ENCODE assay signal across 21 cellular contexts in genomic region chr5:176935017-176935416, GRCh38. TPM values are rescaled to one million over a fixed set of nuclear protein-coding genes. Genes with fewer than 3 reads are reported as not detected.
DNase-seq lines count a peak whose midpoint lies in the region; ATAC-seq and TF ChIP-seq lines count a peak whose summit lies in the region.
"Had no signal": no experiment of that assay in that cellular context is flagged by ENCODE, and none has a peak within 500 bp of the region (broad histone marks: within the 10 kb centered on the region; RNA-seq: fewer than 3 reads in every experiment).

No MANE protein-coding gene starts in this region.

- H3K27ac Mint-ChIP-seq in activated CD4-positive, alpha-beta T cell treated with anti-CD3 and anti-CD28 coated beads, Interleukin-2, amount 10 ng/mL, durations not matched to agents 24 days and 14 days, result peak overlapping the region; percentile 1
- no peak overlapping the region for H3K27ac Mint-ChIP-seq in activated CD4-positive, alpha-beta T cell treated with anti-CD3 and anti-CD28 coated beads, Interleukin-2, amount 10 ng/mL, durations not matched to agents 7 days and 5 days
- peak overlapping the region; percentile 24 for H3K27ac Mint-ChIP-seq in CD8-positive, alpha-beta T cell
- peak overlapping the region; percentile 20 for H3K27ac Mint-ChIP-seq in activated T-helper 1 cell treated with anti-CD3 and anti-CD28 coated beads, Interleukin-12 subunit alpha, Interleukin-12 subunit beta, Interleukin-2, Interleukin-4 antibody, amounts not matched to agents 30 ng/mL and 10 ng/mL and 1 ng/mL, durations not matched to agents 14 hours and 24 hours and 36 hours
- peak overlapping the region in 5 of 6 donors; percentile 3 to 41 (median 32) for H3K27ac Mint-ChIP-seq in immature natural killer cell
- H3K27ac Mint-ChIP-seq: IgD-negative memory B cell had no signal

- no peaks in the 10 kb centered on the region for H3K9me3 ChIP-seq in CD8-positive, alpha-beta T cell (ENCODE audit: low read length)
- H3K9me3 ChIP-seq: Peyer's patch had no signal

- H3K4me3 Mint-ChIP-seq in activated CD4-positive, alpha-beta T cell treated with anti-CD3 and anti-CD28 coated beads, Interleukin-2, amount 10 ng/mL, durations not matched to agents 24 days and 14 days, result no peak overlapping the region
- no peak overlapping the region for H3K4me3 Mint-ChIP-seq in activated CD4-positive, alpha-beta T cell treated with anti-CD3 and anti-CD28 coated beads, Interleukin-2, amount 10 ng/mL, durations not matched to agents 7 days and 5 days
- H3K4me3 Mint-ChIP-seq in CD8-positive, alpha-beta T cell, result no peak overlapping the region
- H3K4me3 Mint-ChIP-seq in activated T-helper 1 cell treated with anti-CD3 and anti-CD28 coated beads, Interleukin-12 subunit alpha, Interleukin-12 subunit beta, Interleukin-2, Interleukin-4 antibody, amounts not matched to agents 30 ng/mL and 10 ng/mL and 1 ng/mL, durations not matched to agents 14 hours and 24 hours and 36 hours, result no peak overlapping the region
- no peak overlapping the region for H3K4me3 Mint-ChIP-seq in immature natural killer cell
- H3K4me3 Mint-ChIP-seq: IgD-negative memory B cell had no signal

- peaks cover 45% of the 10 kb centered on the region for H3K36me3 Mint-ChIP-seq in activated CD4-positive, alpha-beta T cell treated with anti-CD3 and anti-CD28 coated beads, Interleukin-2, amount 10 ng/mL, durations not matched to agents 24 days and 14 days (ENCODE audit: low read depth)
- peaks cover 36% of the 10 kb centered on the region for H3K36me3 Mint-ChIP-seq in activated CD4-positive, alpha-beta T cell treated with anti-CD3 and anti-CD28 coated beads, Interleukin-2, amount 10 ng/mL, durations not matched to agents 7 days and 5 days (ENCODE audit: low read depth)
- peaks cover 75% of the 10 kb centered on the region for H3K36me3 Mint-ChIP-seq in CD8-positive, alpha-beta T cell
- peaks cover 29% of the 10 kb centered on the region for H3K36me3 Mint-ChIP-seq in activated T-helper 1 cell treated with anti-CD3 and anti-CD28 coated beads, Interleukin-12 subunit alpha, Interleukin-12 subunit beta, Interleukin-2, Interleukin-4 antibody, amounts not matched to agents 30 ng/mL and 10 ng/mL and 1 ng/mL, durations not matched to agents 14 hours and 24 hours and 36 hours (ENCODE audit: low read depth)
- H3K36me3 Mint-ChIP-seq in immature natural killer cell, result peaks cover 0 to 13% (median 4%) of the 10 kb centered on the region in 3 donors

- H3K27ac ChIP-seq in CD8-positive, alpha-beta T cell (ENCODE audit: low read depth, low read length), result no peak overlapping the region
- H3K27ac ChIP-seq: C4-2B, Peyer's patch had no signal

- CTCF ChIA-PET in activated CD4-positive, alpha-beta T cell treated with anti-CD3 and anti-CD28 coated beads, Interleukin-2, amount 10 ng/mL, durations not matched to agents 7 days and 5 days (lab: Charles Lee), result no interaction called here
- CTCF ChIA-PET in CD8-positive, alpha-beta T cell (lab: Charles Lee), result no interaction called here

- DNase-seq in activated CD4-positive, alpha-beta T cell treated with anti-CD3 and anti-CD28 coated beads, Interleukin-2, amount 10 ng/mL, durations not matched to agents 24 days and 14 days, result no peak
- no peak for DNase-seq in activated CD4-positive, alpha-beta T cell treated with anti-CD3 and anti-CD28 coated beads, Interleukin-2, amount 10 ng/mL, durations not matched to agents 7 days and 5 days
- DNase-seq in CD8-positive, alpha-beta T cell, result no peak
- DNase-seq in activated T-helper 1 cell treated with anti-CD3 and anti-CD28 coated beads, Interleukin-12 subunit alpha, Interleukin-12 subunit beta, Interleukin-2, Interleukin-4 antibody, amounts not matched to agents 30 ng/mL and 10 ng/mL and 1 ng/mL, durations not matched to agents 14 hours and 24 hours and 36 hours (ENCODE audit: low spot score), result no peak
- no peak for DNase-seq in immature natural killer cell
- no peak for DNase-seq in NOMO-1 (lab: John Stamatoyannopoulos, UW; ENCODE audit: unreplicated experiment in 2 of 2)
- DNase-seq in GM13976 (ENCODE audit: low spot score), result no peak
- DNase-seq: 8988T, AML-193, GDM1, NCI-H1105, NCI-H146, NCI-H2029, NCI-H2227 treated with DMSO at 0.1 percent for 48 hours, NCI-H510A treated with DMSO at 0.1 percent for 48 hours, NCI-H748 treated with DMSO at 0.1 percent for 48 hours, Peyer's patch had no signal

- H3K9me3 Mint-ChIP-seq in activated CD4-positive, alpha-beta T cell treated with anti-CD3 and anti-CD28 coated beads, Interleukin-2, amount 10 ng/mL, durations not matched to agents 24 days and 14 days, result no peaks in the 10 kb centered on the region
- no peaks in the 10 kb centered on the region for H3K9me3 Mint-ChIP-seq in activated CD4-positive, alpha-beta T cell treated with anti-CD3 and anti-CD28 coated beads, Interleukin-2, amount 10 ng/mL, durations not matched to agents 7 days and 5 days
- no peaks in the 10 kb centered on the region for H3K9me3 Mint-ChIP-seq in CD8-positive, alpha-beta T cell
- no peaks in the 10 kb centered on the region for H3K9me3 Mint-ChIP-seq in activated T-helper 1 cell treated with anti-CD3 and anti-CD28 coated beads, Interleukin-12 subunit alpha, Interleukin-12 subunit beta, Interleukin-2, Interleukin-4 antibody, amounts not matched to agents 30 ng/mL and 10 ng/mL and 1 ng/mL, durations not matched to agents 14 hours and 24 hours and 36 hours
- H3K9me3 Mint-ChIP-seq in immature natural killer cell, result no peaks in the 10 kb centered on the region
- H3K9me3 Mint-ChIP-seq: IgD-negative memory B cell had no signal

- no peak for TF ChIP-seq CTCF in CD8-positive, alpha-beta T cell (IDR thresholded peaks at IDR 0.05)
- TF ChIP-seq CTCF in GM13976 (IDR thresholded peaks at IDR 0.05; ENCODE audit: borderline replicate concordance, control extremely low read depth, extremely low read depth, insufficient read depth, missing control alignments), result no peak

- intact Hi-C loops in activated CD4-positive, alpha-beta T cell treated with anti-CD3 and anti-CD28 coated beads, Interleukin-2, amount 10 ng/mL, durations not matched to agents 24 days and 14 days (cut with micrococcal nuclease), result no loop called here
- intact Hi-C loops in CD8-positive, alpha-beta T cell (cut with DNase I, micrococcal nuclease), result no loop called here
- intact Hi-C loops in activated T-helper 1 cell treated with anti-CD3 and anti-CD28 coated beads, Interleukin-12 subunit alpha, Interleukin-12 subunit beta, Interleukin-2, Interleukin-4 antibody, amounts not matched to agents 30 ng/mL and 10 ng/mL and 1 ng/mL, durations not matched to agents 14 hours and 24 hours and 36 hours (cut with micrococcal nuclease), result loop anchor here (2.0 kb wide), 1 partner anchor 16 kb away; no protein-coding TSS in a partner anchor

- in situ Hi-C loops in GM13976 (cut with MboI; ENCODE audit: low sequenced_read_pairs, unreplicated experiment), result no loop called here

- H3K27me3 ChIP-seq in CD8-positive, alpha-beta T cell (ENCODE audit: insufficient read depth, low read length), result no peaks in the 10 kb centered on the region
- H3K27me3 ChIP-seq: Peyer's patch had no signal

- no peaks in the 10 kb centered on the region for H3K27me3 Mint-ChIP-seq in activated CD4-positive, alpha-beta T cell treated with anti-CD3 and anti-CD28 coated beads, Interleukin-2, amount 10 ng/mL, durations not matched to agents 24 days and 14 days
- H3K27me3 Mint-ChIP-seq in activated CD4-positive, alpha-beta T cell treated with anti-CD3 and anti-CD28 coated beads, Interleukin-2, amount 10 ng/mL, durations not matched to agents 7 days and 5 days, result no peaks in the 10 kb centered on the region
- no peaks in the 10 kb centered on the region for H3K27me3 Mint-ChIP-seq in CD8-positive, alpha-beta T cell (ENCODE audit: low read depth)
- no peaks in the 10 kb centered on the region for H3K27me3 Mint-ChIP-seq in activated T-helper 1 cell treated with anti-CD3 and anti-CD28 coated beads, Interleukin-12 subunit alpha, Interleukin-12 subunit beta, Interleukin-2, Interleukin-4 antibody, amounts not matched to agents 30 ng/mL and 10 ng/mL and 1 ng/mL, durations not matched to agents 14 hours and 24 hours and 36 hours (ENCODE audit: insufficient read depth)
- H3K27me3 Mint-ChIP-seq in immature natural killer cell (ENCODE audit: low read depth in 3 of 3), result peaks cover 0 to 2% (median 0%) of the 10 kb centered on the region in 3 donors
- H3K27me3 Mint-ChIP-seq: IgD-negative memory B cell had no signal

- peaks cover 13% of the 10 kb centered on the region for H3K4me1 Mint-ChIP-seq in activated CD4-positive, alpha-beta T cell treated with anti-CD3 and anti-CD28 coated beads, Interleukin-2, amount 10 ng/mL, durations not matched to agents 24 days and 14 days
- peaks cover 3% of the 10 kb centered on the region for H3K4me1 Mint-ChIP-seq in activated CD4-positive, alpha-beta T cell treated with anti-CD3 and anti-CD28 coated beads, Interleukin-2, amount 10 ng/mL, durations not matched to agents 7 days and 5 days
- H3K4me1 Mint-ChIP-seq in CD8-positive, alpha-beta T cell (ENCODE audit: low read depth), result peaks cover 8% of the 10 kb centered on the region
- H3K4me1 Mint-ChIP-seq in activated T-helper 1 cell treated with anti-CD3 and anti-CD28 coated beads, Interleukin-12 subunit alpha, Interleukin-12 subunit beta, Interleukin-2, Interleukin-4 antibody, amounts not matched to agents 30 ng/mL and 10 ng/mL and 1 ng/mL, durations not matched to agents 14 hours and 24 hours and 36 hours (ENCODE audit: low read depth), result peaks cover 9% of the 10 kb centered on the region
- peaks cover 20 to 21% of the 10 kb centered on the region in 2 donors for H3K4me1 Mint-ChIP-seq in immature natural killer cell

- ATAC-seq in CD8-positive, alpha-beta T cell, result no peak
- no peak for ATAC-seq in HG02884 (IDR thresholded peaks at IDR 0.05; ENCODE audit: unreplicated experiment)

- POLR2A ChIA-PET in activated CD4-positive, alpha-beta T cell treated with anti-CD3 and anti-CD28 coated beads, Interleukin-2, amount 10 ng/mL, durations not matched to agents 7 days and 5 days (lab: Charles Lee), result no interaction called here
- POLR2A ChIA-PET in CD8-positive, alpha-beta T cell (lab: Charles Lee), result no interaction called here

- no peak overlapping the region for H3K4me3 ChIP-seq in CD8-positive, alpha-beta T cell (ENCODE audit: low read depth, low read length)
- H3K4me3 ChIP-seq: Peyer's patch had no signal

- no peaks in the 10 kb centered on the region for H3K36me3 ChIP-seq in CD8-positive, alpha-beta T cell (ENCODE audit: insufficient read depth, low read length)

- peaks cover 5% of the 10 kb centered on the region for H3K4me1 ChIP-seq in CD8-positive, alpha-beta T cell (ENCODE audit: insufficient read depth, low read length)
- H3K4me1 ChIP-seq: Peyer's patch had no signal

RNA-seq across cellular contexts. Expression of gene HK3, which starts 35.9 kb away (rescaled TPM):
- total RNA-seq in activated CD4-positive, alpha-beta T cell treated with anti-CD3 and anti-CD28 coated beads, Interleukin-2, amount 10 ng/mL, durations not matched to agents 24 days and 14 days, result 0.21 and 0.85 TPM in 2 replicates
- under 1 TPM; 0.21 to 0.22 TPM for total RNA-seq in activated CD4-positive, alpha-beta T cell treated with anti-CD3 and anti-CD28 coated beads, Interleukin-2, amount 10 ng/mL, durations not matched to agents 7 days and 5 days
- total RNA-seq in CD8-positive, alpha-beta T cell, result not detected
- 0.44 and 0.51 TPM in 2 replicates for total RNA-seq in activated T-helper 1 cell treated with anti-CD3 and anti-CD28 coated beads, Interleukin-12 subunit alpha, Interleukin-12 subunit beta, Interleukin-2, Interleukin-4 antibody, amounts not matched to agents 30 ng/mL and 10 ng/mL and 1 ng/mL, durations not matched to agents 14 hours and 24 hours and 36 hours
- 1 to 10 TPM in 2 of 3 donors, under 1 TPM in 1; 0.21 to 2.5 (median 2.4) TPM for polyA plus RNA-seq in immature natural killer cell
- polyA plus RNA-seq: AG04450, IgD-negative memory B cell had no signal
